Comparison of ENCODE assay signal across 2 cellular contexts in genomic region chr12:112032292-112032691, GRCh38.
TF ChIP-seq lines count a peak whose summit lies in the region.

No MANE protein-coding gene starts in this region.

TF ChIP-seq in HEK293, 187 proteins besides CTCF, POLR2A, EP300 and RAD21:
- TF ChIP-seq ZNF791 (tag by site-specific recombination; IDR thresholded peaks at IDR 0.05) (no peak), ZNF274 (IDR thresholded peaks at IDR 0.05; ENCODE audit: low read length) (no peak), ZNF274 (tag by site-specific recombination; IDR thresholded peaks at IDR 0.05; ENCODE audit: borderline replicate concordance) (no peak), ZEB2 (tag by site-specific recombination; IDR thresholded peaks at IDR 0.05) (no peak), ZFHX2 (tag by site-specific recombination; conservative IDR thresholded peaks at IDR 0.05) (no peak), ZNF548 (tag by site-specific recombination; IDR thresholded peaks at IDR 0.05) (no peak), ZNF24 (tag by site-specific recombination; IDR thresholded peaks at IDR 0.05) (no peak), ZNF658 (tag by site-specific recombination; IDR thresholded peaks at IDR 0.05) (no peak), ZNF707 (tag by site-specific recombination; IDR thresholded peaks at IDR 0.05) (no peak)

TF ChIP-seq in K562, 482 proteins besides CTCF, POLR2A, EP300 and RAD21:
- TF ChIP-seq ZNF431 (CRISPR knock-in tag; IDR thresholded peaks at IDR 0.05) = no peak
- peak; percentile 23; the same call in 1 of the 2 replicates for TF ChIP-seq C11orf30 (IDR thresholded peaks at IDR 0.05; ENCODE audit: low read depth)
- TF ChIP-seq FOXK2 (conservative IDR thresholded peaks at IDR 0.05 in 1 of 2, IDR thresholded peaks at IDR 0.05 in 1 of 2; ENCODE audit: low read depth in 2 of 2) = no peak
- no peak for TF ChIP-seq SPI1 (IDR thresholded peaks at IDR 0.05; ENCODE audit: borderline replicate concordance, low read depth, low read length)
- peak; percentile 49 for TF ChIP-seq ZNF316 (IDR thresholded peaks at IDR 0.05)
- no peak for TF ChIP-seq ZBTB40 (IDR thresholded peaks at IDR 0.05)
- TF ChIP-seq ZBTB40 (CRISPR knock-in tag; IDR thresholded peaks at IDR 0.05) = no peak
- no peak for TF ChIP-seq HOMEZ (CRISPR knock-in tag; IDR thresholded peaks at IDR 0.05)
- no peak for TF ChIP-seq PHB (CRISPR knock-in tag; IDR thresholded peaks at IDR 0.05)
- no peak for TF ChIP-seq NCOA4 (IDR thresholded peaks at IDR 0.05; ENCODE audit: partially characterized antibody)
- no peak for TF ChIP-seq HCFC1 (IDR thresholded peaks at IDR 0.05; ENCODE audit: low read depth, low read length)
- no peak for TF ChIP-seq CCAR2 (IDR thresholded peaks at IDR 0.05; ENCODE audit: low read depth, low read length)
